20 cellular contexts compared by ENCODE assay signal in genomic region chr1:116814935-116815334, GRCh38.
DNase-seq lines count a peak whose midpoint lies in the region; ATAC-seq lines count a peak whose summit lies in the region.
"Had no signal": no experiment of that assay in that cellular context is flagged by ENCODE, and none has a peak within 500 bp of the region (broad histone marks: within the 10 kb centered on the region; RNA-seq: fewer than 3 reads in every experiment).

No MANE protein-coding gene starts in this region.

- intact Hi-C loops in activated T-helper 2 cell treated with anti-CD3 and anti-CD28 coated beads, Interferon-gamma antibody, Interleukin-2, Interleukin-4, amounts not matched to agents 10 μg/mL and 5 μg/mL and 100 μg/mL, durations not matched to agents 14 hours and 24 hours and 36 hours (cut with micrococcal nuclease), result loop anchor here (1.0 kb wide), 1 partner anchor 46 kb away; no protein-coding TSS in a partner anchor
- intact Hi-C loops in posterior vena cava (cut with DNase I), result no loop called here

- H3K4me1 Mint-ChIP-seq in activated T-cell treated with anti-CD3 and anti-CD28 coated beads, Interleukin-2, amount 50 U/mL, for 4 hours (ENCODE audit: low read depth), result peaks cover 66% of the 10 kb centered on the region
- peaks cover 62% of the 10 kb centered on the region for H3K4me1 Mint-ChIP-seq in activated T-helper 2 cell treated with anti-CD3 and anti-CD28 coated beads, Interferon-gamma antibody, Interleukin-2, Interleukin-4, amounts not matched to agents 10 μg/mL and 5 μg/mL and 100 μg/mL, durations not matched to agents 14 hours and 24 hours and 36 hours (ENCODE audit: low read depth)

- H3K36me3 Mint-ChIP-seq in activated T-cell treated with anti-CD3 and anti-CD28 coated beads, Interleukin-2, amount 50 U/mL, for 4 hours (ENCODE audit: insufficient read depth), result peaks cover 7% of the 10 kb centered on the region
- peaks cover 36% of the 10 kb centered on the region for H3K36me3 Mint-ChIP-seq in activated T-helper 2 cell treated with anti-CD3 and anti-CD28 coated beads, Interferon-gamma antibody, Interleukin-2, Interleukin-4, amounts not matched to agents 10 μg/mL and 5 μg/mL and 100 μg/mL, durations not matched to agents 14 hours and 24 hours and 36 hours (ENCODE audit: low read depth)

- peaks cover 26% of the 10 kb centered on the region for H3K9me3 Mint-ChIP-seq in activated T-cell treated with anti-CD3 and anti-CD28 coated beads, Interleukin-2, amount 50 U/mL, for 4 hours
- peaks cover 34% of the 10 kb centered on the region for H3K9me3 Mint-ChIP-seq in activated T-helper 2 cell treated with anti-CD3 and anti-CD28 coated beads, Interferon-gamma antibody, Interleukin-2, Interleukin-4, amounts not matched to agents 10 μg/mL and 5 μg/mL and 100 μg/mL, durations not matched to agents 14 hours and 24 hours and 36 hours
- H3K9me3 Mint-ChIP-seq: H9 had no signal

- H3K27ac Mint-ChIP-seq in activated T-helper 2 cell treated with anti-CD3 and anti-CD28 coated beads, Interferon-gamma antibody, Interleukin-2, Interleukin-4, amounts not matched to agents 10 μg/mL and 5 μg/mL and 100 μg/mL, durations not matched to agents 14 hours and 24 hours and 36 hours, result peak overlapping the region; percentile 87
- H3K27ac Mint-ChIP-seq: H9 had no signal

- DNase-seq in activated T-cell treated with anti-CD3 and anti-CD28 coated beads, Interleukin-2, amount 50 U/mL, for 4 hours, result no peak
- no peak for DNase-seq in activated T-cell treated with anti-CD3 and anti-CD28 coated beads, Interleukin-2, amount 50 U/mL, for 1 hour
- DNase-seq in NCI-H69 (lab: John Stamatoyannopoulos, UW) (peak; percentile 49), posterior vena cava (ENCODE audit: low spot score) (no peak), NCI-H1092 treated with DMSO at 0.1 percent for 48 hours (lab: John Stamatoyannopoulos, UW) (no peak)
- DNase-seq in activated T-helper 2 cell treated with anti-CD3 and anti-CD28 coated beads, Interferon-gamma antibody, Interleukin-2, Interleukin-4, amounts not matched to agents 10 μg/mL and 5 μg/mL and 100 μg/mL, durations not matched to agents 14 hours and 24 hours and 36 hours (ENCODE audit: low spot score), result no peak
- peak; percentile 47 for DNase-seq in stimulated activated CD8-positive, alpha-beta memory T cell treated with anti-CD3 and anti-CD28 coated beads, Interleukin-4, amount 100 ng/mL, for 48 hours
- DNase-seq: activated effector memory CD4-positive, alpha-beta T cell treated with Interleukin-2 at 50 U/mL for 16 hours; aorta; C1 segment of cervical spinal cord; dorsolateral prefrontal cortex; H9; NCI-H1092; NCI-H2029; NCI-H226; OCI-M1; psoas muscle; Right ventricle myocardium superior; SW 1271 had no signal

- peak overlapping the region; percentile 38 for H3K4me3 Mint-ChIP-seq in activated T-cell treated with anti-CD3 and anti-CD28 coated beads, Interleukin-2, amount 50 U/mL, for 4 hours
- peak overlapping the region; percentile 15 for H3K4me3 Mint-ChIP-seq in activated T-helper 2 cell treated with anti-CD3 and anti-CD28 coated beads, Interferon-gamma antibody, Interleukin-2, Interleukin-4, amounts not matched to agents 10 μg/mL and 5 μg/mL and 100 μg/mL, durations not matched to agents 14 hours and 24 hours and 36 hours (ENCODE audit: low read depth)
- H3K4me3 Mint-ChIP-seq: H9 had no signal

- ATAC-seq in activated T-cell treated with anti-CD3 and anti-CD28 coated beads, Interleukin-2, amount 50 U/mL, for 4 hours, result peak; percentile 48 to 63
- ATAC-seq in GM18868 (IDR thresholded peaks at IDR 0.05; ENCODE audit: unreplicated experiment), result no peak
- ATAC-seq: psoas muscle had no signal

- H3K27me3 Mint-ChIP-seq in activated T-cell treated with anti-CD3 and anti-CD28 coated beads, Interleukin-2, amount 50 U/mL, for 4 hours (ENCODE audit: low read depth), result no peaks in the 10 kb centered on the region
- no peaks in the 10 kb centered on the region for H3K27me3 Mint-ChIP-seq in activated T-helper 2 cell treated with anti-CD3 and anti-CD28 coated beads, Interferon-gamma antibody, Interleukin-2, Interleukin-4, amounts not matched to agents 10 μg/mL and 5 μg/mL and 100 μg/mL, durations not matched to agents 14 hours and 24 hours and 36 hours (ENCODE audit: low read depth)

Comparison
In these comparisons a context has a peak if more than half of its experiments do, and no peak if none do; other contexts are left out.
1. DNase-seq: peak in NCI-H69 (single experiment) and stimulated activated CD8-positive, alpha-beta memory T cell treated with anti-CD3 and anti-CD28 coated beads, Interleukin-4, amount 100 ng/mL, for 48 hours (single experiment); none in activated T-cell treated with anti-CD3 and anti-CD28 coated beads, Interleukin-2, amount 50 U/mL, for 4 hours (single experiment), activated T-cell treated with anti-CD3 and anti-CD28 coated beads, Interleukin-2, amount 50 U/mL, for 1 hour (single experiment), activated T-helper 2 cell treated with anti-CD3 and anti-CD28 coated beads, Interferon-gamma antibody, Interleukin-2, Interleukin-4, amounts not matched to agents 10 μg/mL and 5 μg/mL and 100 μg/mL, durations not matched to agents 14 hours and 24 hours and 36 hours (single experiment), posterior vena cava (single experiment) and NCI-H1092 treated with DMSO at 0.1 percent for 48 hours (single experiment).